10 cellular contexts compared by ENCODE assay signal in the genomic region with DNA sequence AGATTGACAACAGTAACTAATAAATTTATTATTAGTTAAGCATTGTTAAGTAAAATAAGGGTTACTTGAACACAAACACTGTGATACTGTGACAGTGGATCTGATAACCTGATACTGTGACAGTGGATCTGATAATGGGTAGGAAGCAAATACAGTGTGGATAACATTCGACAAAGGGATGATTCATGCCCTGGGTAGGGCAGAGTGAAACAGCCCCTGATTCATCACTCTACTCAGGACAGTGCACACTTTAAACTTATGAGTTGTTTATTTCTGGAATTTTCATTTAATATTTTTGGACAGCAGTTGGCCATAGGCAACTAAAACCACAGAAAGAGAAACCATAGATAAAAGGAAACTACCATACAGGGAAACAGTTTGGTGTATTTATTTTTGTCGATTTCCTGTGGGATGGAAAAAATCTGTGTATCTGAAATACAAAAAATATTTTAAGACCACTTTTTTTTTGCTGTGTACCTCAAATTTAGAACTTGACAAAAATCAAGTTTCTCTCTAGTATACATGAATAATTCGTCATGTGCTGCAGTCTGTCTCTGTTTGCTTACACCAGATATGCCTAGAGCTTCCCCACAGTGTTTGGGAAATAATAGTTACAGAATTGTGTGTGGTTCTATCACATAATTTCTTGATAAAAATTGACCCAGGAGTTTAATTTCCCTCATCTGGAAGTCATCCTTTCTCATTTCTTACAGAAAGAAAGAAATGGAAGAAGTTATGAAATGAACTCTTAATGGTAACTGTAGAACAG.
DNase-seq lines count a peak whose midpoint lies in the region; ATAC-seq lines count a peak whose summit lies in the region.
"Had no signal": no experiment of that assay in that cellular context is flagged by ENCODE, and none has a peak within 500 bp of the region (broad histone marks: within the 10 kb centered on the region; RNA-seq: fewer than 3 reads in every experiment).

No MANE protein-coding gene starts in this region.

- peak; percentile 47 for ATAC-seq in HG03354 (IDR thresholded peaks at IDR 0.05; ENCODE audit: poor library complexity, severe bottlenecking, unreplicated experiment)
- ATAC-seq in activated T-helper 17 cell treated with anti-CD3 and anti-CD28 coated beads, Interleukin-2, amount 50 U/mL, for 72 hours (replicated peaks) = peak; percentile 98
- no peak for ATAC-seq in HG03460 (IDR thresholded peaks at IDR 0.05; ENCODE audit: unreplicated experiment)
- ATAC-seq: GM23338 had no signal

- H3K27ac Mint-ChIP-seq in activated T-helper 17 cell treated with anti-CD3 and anti-CD28 coated beads, Interleukin-2, amount 50 U/mL, for 72 hours = no peak overlapping the region
- H3K27ac Mint-ChIP-seq in activated CD4-positive, alpha-beta T cell treated with anti-CD3 and anti-CD28 coated beads, Interleukin-2, amount 10 ng/mL, durations not matched to agents 7 days and 5 days = no peak overlapping the region
- H3K27ac Mint-ChIP-seq: GM23338 had no signal

- peak overlapping the region; percentile 31; the same call in 1 of the 2 replicates for H3K9ac ChIP-seq in BLaER1

- peak overlapping the region; percentile 27; the same call in 1 of the 2 replicates for H3K27ac ChIP-seq in BLaER1

- no peaks in the 10 kb centered on the region for H3K4me1 Mint-ChIP-seq in activated T-helper 17 cell treated with anti-CD3 and anti-CD28 coated beads, Interleukin-2, amount 50 U/mL, for 72 hours
- peaks cover 22% of the 10 kb centered on the region for H3K4me1 Mint-ChIP-seq in activated CD4-positive, alpha-beta T cell treated with anti-CD3 and anti-CD28 coated beads, Interleukin-2, amount 10 ng/mL, durations not matched to agents 7 days and 5 days

- H3K4me1 ChIP-seq in BLaER1 = peaks cover 42% of the 10 kb centered on the region

- POLR2A ChIA-PET in activated CD4-positive, alpha-beta T cell treated with anti-CD3 and anti-CD28 coated beads, Interleukin-2, amount 10 ng/mL, durations not matched to agents 7 days and 5 days (lab: Charles Lee) = no interaction called here

- no peaks in the 10 kb centered on the region for H3K36me3 Mint-ChIP-seq in activated T-helper 17 cell treated with anti-CD3 and anti-CD28 coated beads, Interleukin-2, amount 50 U/mL, for 72 hours (ENCODE audit: low read depth)
- peaks cover 13% of the 10 kb centered on the region for H3K36me3 Mint-ChIP-seq in activated CD4-positive, alpha-beta T cell treated with anti-CD3 and anti-CD28 coated beads, Interleukin-2, amount 10 ng/mL, durations not matched to agents 7 days and 5 days (ENCODE audit: low read depth)

- no peaks in the 10 kb centered on the region for H3K27me3 ChIP-seq in BLaER1

- H3K27me3 Mint-ChIP-seq in activated T-helper 17 cell treated with anti-CD3 and anti-CD28 coated beads, Interleukin-2, amount 50 U/mL, for 72 hours = no peaks in the 10 kb centered on the region
- H3K27me3 Mint-ChIP-seq in activated CD4-positive, alpha-beta T cell treated with anti-CD3 and anti-CD28 coated beads, Interleukin-2, amount 10 ng/mL, durations not matched to agents 7 days and 5 days = no peaks in the 10 kb centered on the region

- no peaks in the 10 kb centered on the region for H3K36me3 ChIP-seq in BLaER1

- H3K4me3 Mint-ChIP-seq in activated T-helper 17 cell treated with anti-CD3 and anti-CD28 coated beads, Interleukin-2, amount 50 U/mL, for 72 hours = no peak overlapping the region
- no peak overlapping the region for H3K4me3 Mint-ChIP-seq in activated CD4-positive, alpha-beta T cell treated with anti-CD3 and anti-CD28 coated beads, Interleukin-2, amount 10 ng/mL, durations not matched to agents 7 days and 5 days
- H3K4me3 Mint-ChIP-seq: GM23338 had no signal

- DNase-seq in kidney glomerular epithelial cell (lab: John Stamatoyannopoulos, UW) = peak; percentile 54
- DNase-seq in UCSD-AML1 (lab: John Stamatoyannopoulos, UW; ENCODE audit: unreplicated experiment) = no peak
- DNase-seq in activated CD4-positive, alpha-beta T cell treated with anti-CD3 and anti-CD28 coated beads, Interleukin-2, amount 10 ng/mL, durations not matched to agents 7 days and 5 days = no peak
- DNase-seq in activated effector memory CD4-positive, alpha-beta T cell treated with anti-CD3 and anti-CD28 coated beads, Interleukin-2, amount 50 U/mL, for 16 hours = no peak
- DNase-seq: NCI-H2171 treated with DMSO at 0.1 percent for 48 hours had no signal

- H3K4me2 ChIP-seq in BLaER1 = peak overlapping the region; percentile 72
- H3K4me2 ChIP-seq: GM23338 had no signal

- H3K4me3 ChIP-seq in BLaER1 = peak overlapping the region; percentile 23; the same call in 1 of the 2 replicates
- H3K4me3 ChIP-seq: GM23338 had no signal

- H4K20me1 ChIP-seq in BLaER1 = no peaks in the 10 kb centered on the region

- CTCF ChIA-PET in activated CD4-positive, alpha-beta T cell treated with anti-CD3 and anti-CD28 coated beads, Interleukin-2, amount 10 ng/mL, durations not matched to agents 7 days and 5 days (lab: Charles Lee) = interaction anchor here (1.5 kb wide), 1 partner anchor 15 kb away, joined by 3 read pairs; no protein-coding TSS in a partner anchor

- no peaks in the 10 kb centered on the region for H3K9me3 ChIP-seq in BLaER1

- H3K9me3 Mint-ChIP-seq in activated T-helper 17 cell treated with anti-CD3 and anti-CD28 coated beads, Interleukin-2, amount 50 U/mL, for 72 hours = no peaks in the 10 kb centered on the region
- H3K9me3 Mint-ChIP-seq in activated CD4-positive, alpha-beta T cell treated with anti-CD3 and anti-CD28 coated beads, Interleukin-2, amount 10 ng/mL, durations not matched to agents 7 days and 5 days = peaks cover 3% of the 10 kb centered on the region
- H3K9me3 Mint-ChIP-seq: GM23338 had no signal
